ENCODE assay signal across 14 cellular contexts in the genomic region with DNA sequence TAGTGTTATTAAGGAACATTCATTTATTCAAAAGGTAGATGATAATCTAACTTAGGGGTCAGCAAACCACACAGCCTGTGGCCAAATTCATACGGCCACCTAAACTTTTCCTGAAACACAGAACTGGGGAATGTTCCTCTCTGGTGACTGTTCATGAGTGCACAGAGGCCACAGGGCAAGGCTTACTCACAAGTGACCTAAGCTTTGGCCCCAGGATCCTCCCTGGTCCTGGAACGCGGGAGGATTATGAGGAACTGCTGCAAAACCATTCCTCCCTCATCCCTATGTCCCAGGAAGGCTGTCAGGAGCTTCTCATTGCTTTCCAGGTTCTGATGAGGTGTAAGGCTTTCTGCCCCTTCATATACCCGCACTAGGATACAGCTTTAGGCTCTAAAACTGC.
"Had no signal": no experiment of that assay in that cellular context is flagged by ENCODE, and none has a peak within 500 bp of the region (broad histone marks: within the 10 kb centered on the region; RNA-seq: fewer than 3 reads in every experiment).

No MANE protein-coding gene starts in this region.

- H3K9me3 ChIP-seq: colonic mucosa, sigmoid colon had no signal

- ATAC-seq: heart left ventricle; left ventricle myocardium superior; stimulated activated naive CD8-positive, alpha-beta T cell treated with anti-CD3 and anti-CD28 coated beads, Interleukin-15, Interleukin-2, amounts not matched to agents 100 U/mL and 50 U/mL, for 24 hours had no signal

- DNase-seq: activated B cell treated with CpG ODN at 0.5 μM for 24 hours; activated CD4-positive, alpha-beta T cell treated with anti-CD3 and anti-CD28 coated beads, Interleukin-2, amount 10 ng/mL, durations not matched to agents 24 days and 14 days; activated naive CD4-positive, alpha-beta T cell treated with anti-CD3 and anti-CD28 coated beads for 36 hours; caudate nucleus; colonic mucosa; effector memory CD4-positive, alpha-beta T cell; erythroblast; foreskin melanocyte; heart left ventricle; kidney; left ventricle myocardium superior; sigmoid colon; stimulated activated CD4-positive, alpha-beta T cell treated with anti-CD3 and anti-CD28 coated beads, Interleukin-2, amount 100 ng/mL, for 48 hours; stimulated activated naive CD8-positive, alpha-beta T cell treated with anti-CD3 and anti-CD28 coated beads, Interleukin-15, Interleukin-2, amounts not matched to agents 100 U/mL and 50 U/mL, for 24 hours had no signal

- H3K4me3 ChIP-seq: colonic mucosa, heart left ventricle, sigmoid colon had no signal

- H3K27ac ChIP-seq: colonic mucosa, heart left ventricle, sigmoid colon had no signal

- H3K4me1 ChIP-seq: colonic mucosa had no signal

- FAIRE-seq: kidney had no signal

- H3K36me3 ChIP-seq: colonic mucosa, sigmoid colon had no signal

- H3K27me3 ChIP-seq: colonic mucosa, heart left ventricle, sigmoid colon had no signal
